14 cellular contexts compared by ENCODE assay signal in genomic region chr7:56097700-56098099, GRCh38. TPM values are rescaled to one million over a fixed set of nuclear protein-coding genes. Genes with fewer than 3 reads are reported as not detected.
A peak's percentile ranks its signal among the peaks of the same experiment; 100 is the strongest.
DNase-seq lines count a peak whose midpoint lies in the region; ATAC-seq and TF ChIP-seq lines count a peak whose summit lies in the region.
"Had no signal": no experiment of that assay in that cellular context is flagged by ENCODE, and none has a peak within 500 bp of the region (broad histone marks: within the 10 kb centered on the region; RNA-seq: fewer than 3 reads in every experiment).

No MANE protein-coding gene starts in this region.

- intact Hi-C loops in activated CD4-positive, alpha-beta T cell treated with anti-CD3 and anti-CD28 coated beads for 36 hours (cut with DNase I, micrococcal nuclease), result no loop called here

- no peaks in the 10 kb centered on the region for H3K4me1 Mint-ChIP-seq in activated CD4-positive, alpha-beta T cell treated with anti-CD3 and anti-CD28 coated beads for 36 hours
- H3K4me1 Mint-ChIP-seq: WTC11 had no signal

- CTCF ChIA-PET in activated CD4-positive, alpha-beta T cell treated with anti-CD3 and anti-CD28 coated beads for 36 hours (lab: Charles Lee), result no interaction called here

- no peaks in the 10 kb centered on the region for H3K27me3 Mint-ChIP-seq in activated CD4-positive, alpha-beta T cell treated with anti-CD3 and anti-CD28 coated beads for 36 hours

- peaks cover 31% of the 10 kb centered on the region for H3K36me3 Mint-ChIP-seq in activated CD4-positive, alpha-beta T cell treated with anti-CD3 and anti-CD28 coated beads for 36 hours (ENCODE audit: low read depth)

- TF ChIP-seq CTCF in NB4 (IDR thresholded peaks at IDR 0.05; ENCODE audit: low read depth, low read length), result no peak
- no peak for TF ChIP-seq CTCF in brain microvascular endothelial cell (IDR thresholded peaks at IDR 0.05; ENCODE audit: low read depth, low read length, missing control alignments)
- no peak for TF ChIP-seq CTCF in omental fat pad (IDR thresholded peaks at IDR 0.05)
- no peak for TF ChIP-seq CTCF in WERI-Rb-1 (IDR thresholded peaks at IDR 0.05; ENCODE audit: low read depth, low read length)

- TF ChIP-seq POLR2A in NB4 (IDR thresholded peaks at IDR 0.05; ENCODE audit: extremely low read depth, insufficient read length), result no peak

- peaks cover 26% of the 10 kb centered on the region for H3K36me3 ChIP-seq in brain microvascular endothelial cell (replicated peaks)
- H3K36me3 ChIP-seq in WERI-Rb-1, result peaks cover 39% of the 10 kb centered on the region

- H3K9me3 Mint-ChIP-seq in activated CD4-positive, alpha-beta T cell treated with anti-CD3 and anti-CD28 coated beads for 36 hours (ENCODE audit: low read depth), result no peaks in the 10 kb centered on the region

- DNase-seq in GM03348 (ENCODE audit: low spot score) (peak; percentile 79), NB4 (ENCODE audit: low read depth) (peak; percentile 40), brain microvascular endothelial cell (peak; percentile 54), omental fat pad (ENCODE audit: low spot score) (no peak), WERI-Rb-1 (no peak), cerebellar cortex (ENCODE audit: low spot score) (no peak), SW480 (ENCODE audit: low spot score) (no peak)
- no peak for DNase-seq in activated CD4-positive, alpha-beta T cell treated with anti-CD3 and anti-CD28 coated beads for 36 hours
- DNase-seq: activated naive CD4-positive, alpha-beta T cell treated with anti-CD3 and anti-CD28 coated beads, Interleukin-2, amount 50 U/mL, for 16 hours; GF-D8; NK-92 treated with Interleukin-12 subunit alpha and Interleukin-12 subunit beta, amount 100 ng/mL, for 24 hours had no signal

- no peak overlapping the region for H3K27ac ChIP-seq in brain microvascular endothelial cell
- H3K27ac ChIP-seq in WERI-Rb-1, result no peak overlapping the region

- ATAC-seq in omental fat pad (ENCODE audit: low FRiP score), result peak; percentile 63
- ATAC-seq in activated CD4-positive, alpha-beta T cell treated with anti-CD3 and anti-CD28 coated beads for 36 hours, result no peak
- ATAC-seq: WTC11 had no signal

- in situ Hi-C loops in brain microvascular endothelial cell (cut with HindIII; ENCODE audit: low pct_ligation_motif_present, low sequenced_read_pairs), result no loop called here

- no peaks in the 10 kb centered on the region for H3K9me3 ChIP-seq in WERI-Rb-1 (ENCODE audit: severe bottlenecking)

- H3K4me3 Mint-ChIP-seq in activated CD4-positive, alpha-beta T cell treated with anti-CD3 and anti-CD28 coated beads for 36 hours, result no peak overlapping the region
- H3K4me3 Mint-ChIP-seq: WTC11 had no signal

- H3K27me3 ChIP-seq in brain microvascular endothelial cell (replicated peaks) (no peaks in the 10 kb centered on the region), WERI-Rb-1 (ENCODE audit: insufficient read depth, low read depth, severe bottlenecking) (no peaks in the 10 kb centered on the region)

- H3K27ac Mint-ChIP-seq in activated CD4-positive, alpha-beta T cell treated with anti-CD3 and anti-CD28 coated beads for 36 hours, result no peak overlapping the region
- H3K27ac Mint-ChIP-seq: WTC11 had no signal

- POLR2A ChIA-PET in activated CD4-positive, alpha-beta T cell treated with anti-CD3 and anti-CD28 coated beads for 36 hours (lab: Charles Lee), result interaction anchor here (0.6 kb wide), 2 partner anchors 777 to 850 kb away, joined by 4 to 6 read pairs; no protein-coding TSS in a partner anchor

- H3K4me3 ChIP-seq in NB4 (ENCODE audit: low read depth, low read length) (no peak overlapping the region), brain microvascular endothelial cell (ENCODE audit: low read depth, low read length) (no peak overlapping the region), WERI-Rb-1 (ENCODE audit: low read depth, low read length) (no peak overlapping the region)

RNA-seq across cellular contexts. Expression of gene PHKG1, which starts 4.9 kb away (rescaled TPM):
- 1 to 10 TPM in 1 of 4 donors, under 1 TPM in 3; 0.31 to 1.4 (median 0.80) TPM for total RNA-seq in omental fat pad
- total RNA-seq in activated CD4-positive, alpha-beta T cell treated with anti-CD3 and anti-CD28 coated beads for 36 hours, result 1 to 10 TPM; 1.2 to 1.6 TPM
- total RNA-seq: WTC11 had no signal

RNA-seq across cellular contexts. Expression of gene CHCHD2, which starts 8.6 kb away (rescaled TPM):
- 100 to 1,000 TPM; 287 to 328 (median 295) TPM for total RNA-seq in omental fat pad
- 100 to 1,000 TPM; 537 to 693 TPM for total RNA-seq in activated CD4-positive, alpha-beta T cell treated with anti-CD3 and anti-CD28 coated beads for 36 hours

RNA-seq across cellular contexts. Expression of gene NUPR2, which starts 18.5 kb away (rescaled TPM):
- not detected for total RNA-seq in omental fat pad
- not detected for total RNA-seq in activated CD4-positive, alpha-beta T cell treated with anti-CD3 and anti-CD28 coated beads for 36 hours
- total RNA-seq: frontal cortex, mononuclear cell, WTC11 had no signal

RNA-seq across cellular contexts. Expression of gene SUMF2, which starts 33.6 kb away (rescaled TPM):
- total RNA-seq in omental fat pad, result 100 to 1,000 TPM in 3 of 4 donors, 10 to 100 TPM in 1; 87.8 to 136 (median 123) TPM
- 100 to 1,000 TPM; 117 to 128 TPM for total RNA-seq in activated CD4-positive, alpha-beta T cell treated with anti-CD3 and anti-CD28 coated beads for 36 hours

RNA-seq across cellular contexts. Expression of gene CCT6A, which starts 46.1 kb away (rescaled TPM):
- 100 to 1,000 TPM in 2 of 4 donors, 10 to 100 TPM in 2; 68.9 to 150 (median 106) TPM for total RNA-seq in omental fat pad
- 100 to 1,000 TPM; 182 to 237 TPM for total RNA-seq in activated CD4-positive, alpha-beta T cell treated with anti-CD3 and anti-CD28 coated beads for 36 hours

Comparison
In these comparisons a context has a peak if more than half of its experiments do, and no peak if none do; other contexts are left out.
1. DNase-seq: peak in GM03348 (single experiment), NB4 (single experiment) and brain microvascular endothelial cell (single experiment); none in omental fat pad (single experiment), activated CD4-positive, alpha-beta T cell treated with anti-CD3 and anti-CD28 coated beads for 36 hours (single experiment), WERI-Rb-1 (single experiment), cerebellar cortex (single experiment) and SW480 (single experiment).